Comparison of ENCODE assay signal across 9 cellular contexts in the genomic region with DNA sequence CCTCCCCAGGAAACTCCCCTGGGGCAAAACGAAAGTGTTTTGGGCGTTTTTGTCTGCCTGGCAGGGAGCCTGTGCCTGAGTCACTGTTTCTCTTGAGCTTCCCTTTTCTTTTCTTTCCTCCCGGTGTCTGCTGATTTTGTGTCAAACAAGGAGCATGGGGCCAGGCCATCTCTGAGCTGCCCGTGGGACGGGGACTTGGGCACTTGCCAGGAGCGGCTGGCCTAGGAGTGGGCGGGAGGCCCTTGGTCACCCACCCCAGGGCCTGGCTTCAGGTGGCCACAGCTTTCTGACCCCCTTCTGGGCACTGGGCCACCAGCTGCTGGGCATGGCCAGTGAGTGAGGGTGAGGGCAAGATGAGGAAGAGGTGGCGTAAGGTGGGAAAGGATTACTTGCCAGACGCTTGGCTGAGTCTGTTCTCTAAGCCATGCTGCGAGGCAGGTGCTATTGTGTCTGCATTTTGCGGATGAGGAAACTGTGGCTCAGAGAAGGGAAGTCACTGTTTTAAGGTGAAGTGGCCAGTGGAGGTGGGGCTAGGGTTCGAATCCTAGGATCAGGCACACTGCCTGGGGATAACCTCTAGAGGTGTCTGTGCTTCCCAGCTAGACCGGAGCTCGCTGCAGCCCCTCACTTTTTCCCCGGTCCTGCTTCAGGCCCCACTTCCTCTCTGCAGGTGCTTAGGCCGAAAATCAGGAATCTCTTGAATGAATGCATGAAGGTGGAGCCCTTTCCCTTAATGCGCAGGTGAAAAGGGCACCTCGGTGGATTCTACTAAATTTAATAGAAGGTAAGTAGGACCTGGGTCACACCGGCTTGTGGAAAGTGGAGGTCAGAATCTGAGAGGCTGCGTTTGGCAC. TPM values are rescaled to one million over a fixed set of nuclear protein-coding genes. Genes with fewer than 3 reads are reported as not detected.
DNase-seq lines count a peak whose midpoint lies in the region; ATAC-seq and TF ChIP-seq lines count a peak whose summit lies in the region.
"Had no signal": no experiment of that assay in that cellular context is flagged by ENCODE, and none has a peak within 500 bp of the region (broad histone marks: within the 10 kb centered on the region; RNA-seq: fewer than 3 reads in every experiment).

No MANE protein-coding gene starts in this region.

- H3K36me3 Mint-ChIP-seq in activated T-helper 1 cell treated with anti-CD3 and anti-CD28 coated beads, Interleukin-12 subunit alpha, Interleukin-12 subunit beta, Interleukin-2, Interleukin-4 antibody, amounts not matched to agents 30 ng/mL and 10 ng/mL and 1 ng/mL, durations not matched to agents 14 hours and 24 hours and 36 hours (ENCODE audit: low read depth) = no peaks in the 10 kb centered on the region
- H3K36me3 Mint-ChIP-seq in activated CD8-positive, alpha-beta memory T cell treated with anti-CD3 and anti-CD28 coated beads, Interleukin-2, amount 10 ng/mL, durations not matched to agents 7 days and 5 days = no peaks in the 10 kb centered on the region

- H3K9me3 Mint-ChIP-seq in activated T-helper 1 cell treated with anti-CD3 and anti-CD28 coated beads, Interleukin-12 subunit alpha, Interleukin-12 subunit beta, Interleukin-2, Interleukin-4 antibody, amounts not matched to agents 30 ng/mL and 10 ng/mL and 1 ng/mL, durations not matched to agents 14 hours and 24 hours and 36 hours = no peaks in the 10 kb centered on the region
- H3K9me3 Mint-ChIP-seq in activated CD8-positive, alpha-beta memory T cell treated with anti-CD3 and anti-CD28 coated beads, Interleukin-2, amount 10 ng/mL, durations not matched to agents 7 days and 5 days (ENCODE audit: low read depth) = no peaks in the 10 kb centered on the region

- DNase-seq in activated T-helper 1 cell treated with anti-CD3 and anti-CD28 coated beads, Interleukin-12 subunit alpha, Interleukin-12 subunit beta, Interleukin-2, Interleukin-4 antibody, amounts not matched to agents 30 ng/mL and 10 ng/mL and 1 ng/mL, durations not matched to agents 14 hours and 24 hours and 36 hours (ENCODE audit: low spot score) = no peak
- DNase-seq in left lung = peak; percentile 76 to 89
- no peak for DNase-seq in activated CD8-positive, alpha-beta memory T cell treated with anti-CD3 and anti-CD28 coated beads, Interleukin-2, amount 10 ng/mL, durations not matched to agents 7 days and 5 days
- DNase-seq in DMS114 treated with DMSO at 0.1 percent for 48 hours (lab: John Stamatoyannopoulos, UW; ENCODE audit: unreplicated experiment) = no peak
- DNase-seq in NCI-H526 (lab: John Stamatoyannopoulos, UW) = no peak

- CTCF ChIA-PET in activated CD8-positive, alpha-beta memory T cell treated with anti-CD3 and anti-CD28 coated beads, Interleukin-2, amount 10 ng/mL, durations not matched to agents 7 days and 5 days (lab: Charles Lee) = interaction anchor here (0.5 to 5.5 kb wide), 6 partner anchors 13 to 774 kb away, joined by 3 to 66 read pairs (median 4); no protein-coding TSS in a partner anchor

- H3K27me3 ChIP-seq in BLaER1 (no peaks in the 10 kb centered on the region), HUES48 (ENCODE audit: control insufficient read depth, insufficient read depth, low read length) (0 out of 2 replicates have a peak, but pooled peaks cover 5% of the 10 kb centered on the region), left lung (no peaks in the 10 kb centered on the region)

- H3K4me1 ChIP-seq in BLaER1 = peaks cover 97% of the 10 kb centered on the region
- peaks cover 36% of the 10 kb centered on the region for H3K4me1 ChIP-seq in HUES48 (ENCODE audit: control insufficient read depth, insufficient read depth, low read length)
- peaks cover 16 to 82% of the 10 kb centered on the region in 2 donors for H3K4me1 ChIP-seq in left lung

- H3K27ac Mint-ChIP-seq in activated T-helper 1 cell treated with anti-CD3 and anti-CD28 coated beads, Interleukin-12 subunit alpha, Interleukin-12 subunit beta, Interleukin-2, Interleukin-4 antibody, amounts not matched to agents 30 ng/mL and 10 ng/mL and 1 ng/mL, durations not matched to agents 14 hours and 24 hours and 36 hours = peak overlapping the region; percentile 66
- no peak overlapping the region for H3K27ac Mint-ChIP-seq in activated CD8-positive, alpha-beta memory T cell treated with anti-CD3 and anti-CD28 coated beads, Interleukin-2, amount 10 ng/mL, durations not matched to agents 7 days and 5 days

- no peaks in the 10 kb centered on the region for H3K27me3 Mint-ChIP-seq in activated T-helper 1 cell treated with anti-CD3 and anti-CD28 coated beads, Interleukin-12 subunit alpha, Interleukin-12 subunit beta, Interleukin-2, Interleukin-4 antibody, amounts not matched to agents 30 ng/mL and 10 ng/mL and 1 ng/mL, durations not matched to agents 14 hours and 24 hours and 36 hours (ENCODE audit: insufficient read depth)
- peaks cover 5% of the 10 kb centered on the region for H3K27me3 Mint-ChIP-seq in activated CD8-positive, alpha-beta memory T cell treated with anti-CD3 and anti-CD28 coated beads, Interleukin-2, amount 10 ng/mL, durations not matched to agents 7 days and 5 days

- intact Hi-C loops in activated T-helper 1 cell treated with anti-CD3 and anti-CD28 coated beads, Interleukin-12 subunit alpha, Interleukin-12 subunit beta, Interleukin-2, Interleukin-4 antibody, amounts not matched to agents 30 ng/mL and 10 ng/mL and 1 ng/mL, durations not matched to agents 14 hours and 24 hours and 36 hours (cut with micrococcal nuclease) = loop anchor here (10.0 kb wide), 2 partner anchors 155 to 745 kb away; a partner anchor contains a TSS
- intact Hi-C loops in left lung (cut with DNase I) = loop anchor here in 1 of 2 donors (5.0 kb wide), 1 partner anchor 273 kb away; no protein-coding TSS in a partner anchor

- H3K27ac ChIP-seq in BLaER1 (peak overlapping the region; percentile 98), HUES48 (ENCODE audit: low read depth, low read length) (peak overlapping the region; percentile 72), left lung (peak overlapping the region; percentile 46 to 82)
- H3K27ac ChIP-seq: epithelial cell of prostate had no signal

- H3K4me1 Mint-ChIP-seq in activated T-helper 1 cell treated with anti-CD3 and anti-CD28 coated beads, Interleukin-12 subunit alpha, Interleukin-12 subunit beta, Interleukin-2, Interleukin-4 antibody, amounts not matched to agents 30 ng/mL and 10 ng/mL and 1 ng/mL, durations not matched to agents 14 hours and 24 hours and 36 hours (ENCODE audit: low read depth) = peaks cover 44% of the 10 kb centered on the region
- H3K4me1 Mint-ChIP-seq in activated CD8-positive, alpha-beta memory T cell treated with anti-CD3 and anti-CD28 coated beads, Interleukin-2, amount 10 ng/mL, durations not matched to agents 7 days and 5 days = peaks cover 41% of the 10 kb centered on the region

- H3K36me3 ChIP-seq in BLaER1 (no peaks in the 10 kb centered on the region), HUES48 (ENCODE audit: control insufficient read depth, insufficient read depth, low read length) (no peaks in the 10 kb centered on the region), left lung (no peaks in the 10 kb centered on the region)

- peak overlapping the region; percentile 57 for H3K4me3 ChIP-seq in BLaER1
- H3K4me3 ChIP-seq in HUES48 (ENCODE audit: low read depth, low read length) = no peak overlapping the region
- no peak overlapping the region for H3K4me3 ChIP-seq in left lung

- H3K9me3 ChIP-seq in BLaER1 (no peaks in the 10 kb centered on the region), HUES48 (ENCODE audit: control insufficient read depth, insufficient read depth, low read length) (no peaks in the 10 kb centered on the region), left lung (no peaks in the 10 kb centered on the region)

- H4K20me1 ChIP-seq in BLaER1 = no peaks in the 10 kb centered on the region

- H3K4me3 Mint-ChIP-seq in activated T-helper 1 cell treated with anti-CD3 and anti-CD28 coated beads, Interleukin-12 subunit alpha, Interleukin-12 subunit beta, Interleukin-2, Interleukin-4 antibody, amounts not matched to agents 30 ng/mL and 10 ng/mL and 1 ng/mL, durations not matched to agents 14 hours and 24 hours and 36 hours = peak overlapping the region; percentile 71
- no peak overlapping the region for H3K4me3 Mint-ChIP-seq in activated CD8-positive, alpha-beta memory T cell treated with anti-CD3 and anti-CD28 coated beads, Interleukin-2, amount 10 ng/mL, durations not matched to agents 7 days and 5 days

- ATAC-seq in left lung (peak; percentile 2), HG02763 (IDR thresholded peaks at IDR 0.05; ENCODE audit: unreplicated experiment) (no peak)
- ATAC-seq in activated CD8-positive, alpha-beta memory T cell treated with anti-CD3 and anti-CD28 coated beads, Interleukin-2, amount 10 ng/mL, durations not matched to agents 7 days and 5 days = no peak

- peak overlapping the region; percentile 77 for H3K9ac ChIP-seq in BLaER1
- H3K9ac ChIP-seq in HUES48 (ENCODE audit: low read depth, low read length) = no peak overlapping the region

- peak overlapping the region; percentile 97 for H3K4me2 ChIP-seq in BLaER1

- TF ChIP-seq CTCF in left lung (IDR thresholded peaks at IDR 0.05) = no peak

RNA-seq across cellular contexts. Expression of a gene that starts 7.8 kb away (rescaled TPM):
- 0.12 and 0.88 TPM in 2 replicates for total RNA-seq in activated T-helper 1 cell treated with anti-CD3 and anti-CD28 coated beads, Interleukin-12 subunit alpha, Interleukin-12 subunit beta, Interleukin-2, Interleukin-4 antibody, amounts not matched to agents 30 ng/mL and 10 ng/mL and 1 ng/mL, durations not matched to agents 14 hours and 24 hours and 36 hours
- total RNA-seq in left lung = 10 to 100 TPM in 1 of 2 donors, 1 to 10 TPM in 1; 6.9 to 28.0 TPM
- total RNA-seq in activated CD8-positive, alpha-beta memory T cell treated with anti-CD3 and anti-CD28 coated beads, Interleukin-2, amount 10 ng/mL, durations not matched to agents 7 days and 5 days = under 1 TPM in 1 of 2 experiments, not detected in 1; 0.07 TPM

Comparison
In these comparisons a context has a peak if more than half of its experiments do, and no peak if none do; other contexts are left out.
1. DNase-seq: peak in left lung (2 of 2); none in activated T-helper 1 cell treated with anti-CD3 and anti-CD28 coated beads, Interleukin-12 subunit alpha, Interleukin-12 subunit beta, Interleukin-2, Interleukin-4 antibody, amounts not matched to agents 30 ng/mL and 10 ng/mL and 1 ng/mL, durations not matched to agents 14 hours and 24 hours and 36 hours (single experiment), activated CD8-positive, alpha-beta memory T cell treated with anti-CD3 and anti-CD28 coated beads, Interleukin-2, amount 10 ng/mL, durations not matched to agents 7 days and 5 days (single experiment), DMS114 treated with DMSO at 0.1 percent for 48 hours (single experiment) and NCI-H526 (0 of 2).
2. Peak in every context shown above with its lines, with median percentiles within 50 percentile points of each other: H3K27ac ChIP-seq.